Comparison of ENCODE assay signal across 16 cellular contexts in genomic region chrX:48914593-48915493, GRCh38. TPM values are rescaled to one million over a fixed set of nuclear protein-coding genes. Genes with fewer than 3 reads are reported as not detected.
DNase-seq lines count a peak whose midpoint lies in the region; ATAC-seq and TF ChIP-seq lines count a peak whose summit lies in the region.
"Had no signal": no experiment of that assay in that cellular context is flagged by ENCODE, and none has a peak within 500 bp of the region (broad histone marks: within the 10 kb centered on the region; RNA-seq: fewer than 3 reads in every experiment).

No MANE protein-coding gene starts in this region.

- CTCF ChIA-PET in activated CD8-positive, alpha-beta memory T cell treated with anti-CD3 and anti-CD28 coated beads, Interleukin-2, amount 10 ng/mL, durations not matched to agents 7 days and 5 days (lab: Charles Lee): interaction anchor here (1.0 kb wide), 1 partner anchor 29 kb away, joined by 3 read pairs; no protein-coding TSS in a partner anchor

- WGBS in tibial nerve, 2 donors: 85 to 92% methylated on average over 12 to 13 of the region's 13 CpGs

- H3K4me3 ChIP-seq in NT2/D1 (ENCODE audit: insufficient read length, low read depth) (no peak overlapping the region), tibial nerve (no peak overlapping the region)
- H3K4me3 ChIP-seq: body of pancreas, lower lobe of right lung, SK-N-MC had no signal

- TF ChIP-seq EP300 in tibial nerve (IDR thresholded peaks at IDR 0.05): no peak

- H3K36me3 ChIP-seq in NT2/D1 (ENCODE audit: insufficient read depth, insufficient read length, low read length) (peaks cover 42% of the 10 kb centered on the region), tibial nerve (peaks cover 0 to 14% (median 0%) of the 10 kb centered on the region in 3 donors)

- peaks cover 58% of the 10 kb centered on the region for H3K36me3 Mint-ChIP-seq in activated CD8-positive, alpha-beta memory T cell treated with anti-CD3 and anti-CD28 coated beads, Interleukin-2, amount 10 ng/mL, durations not matched to agents 7 days and 5 days
- H3K36me3 Mint-ChIP-seq in central memory CD8-positive, alpha-beta T cell (ENCODE audit: insufficient read depth): peaks cover 88% of the 10 kb centered on the region
- H3K36me3 Mint-ChIP-seq in stimulated activated effector memory CD8-positive, alpha-beta T cell treated with anti-CD3 and anti-CD28 coated beads, Interleukin-12 subunit alpha, Interleukin-12 subunit beta, amount 100 ng/mL, for 72 hours: peaks cover 100% of the 10 kb centered on the region

- no peaks in the 10 kb centered on the region for H3K9me3 Mint-ChIP-seq in activated CD8-positive, alpha-beta memory T cell treated with anti-CD3 and anti-CD28 coated beads, Interleukin-2, amount 10 ng/mL, durations not matched to agents 7 days and 5 days (ENCODE audit: low read depth)
- H3K9me3 Mint-ChIP-seq in central memory CD8-positive, alpha-beta T cell: no peaks in the 10 kb centered on the region
- H3K9me3 Mint-ChIP-seq in stimulated activated effector memory CD8-positive, alpha-beta T cell treated with anti-CD3 and anti-CD28 coated beads, Interleukin-12 subunit alpha, Interleukin-12 subunit beta, amount 100 ng/mL, for 72 hours: no peaks in the 10 kb centered on the region

- no peak overlapping the region for H3K27ac ChIP-seq in tibial nerve
- H3K27ac ChIP-seq: body of pancreas, lower lobe of right lung, SK-N-MC had no signal

- TF ChIP-seq POLR2A in tibial nerve (IDR thresholded peaks at IDR 0.05): no peak

- ATAC-seq in activated CD8-positive, alpha-beta memory T cell treated with anti-CD3 and anti-CD28 coated beads, Interleukin-2, amount 10 ng/mL, durations not matched to agents 7 days and 5 days: no peak
- no peak for ATAC-seq in central memory CD8-positive, alpha-beta T cell (replicated peaks; ENCODE audit: extremely low read depth, poor library complexity, severe bottlenecking)
- ATAC-seq in stimulated activated effector memory CD8-positive, alpha-beta T cell treated with anti-CD3 and anti-CD28 coated beads, Interleukin-12 subunit alpha, Interleukin-12 subunit beta, amount 100 ng/mL, for 72 hours: no peak
- ATAC-seq in HG02798 (IDR thresholded peaks at IDR 0.05; ENCODE audit: poor library complexity, unreplicated experiment): no peak
- ATAC-seq: body of pancreas, lower lobe of right lung, sciatic nerve had no signal

- DNase-seq in activated CD8-positive, alpha-beta memory T cell treated with anti-CD3 and anti-CD28 coated beads, Interleukin-2, amount 10 ng/mL, durations not matched to agents 7 days and 5 days: no peak
- DNase-seq in activated CD8-positive, alpha-beta memory T cell treated with anti-CD3 and anti-CD28 coated beads, Interleukin-2, amount 50 U/mL, for 4 hours: no peak
- DNase-seq in NT2/D1 (ENCODE audit: low read depth, low spot score) (no peak), tibial nerve (ENCODE audit: low spot score in 2 of 2) (no peak), 8988T (no peak)
- DNase-seq in central memory CD8-positive, alpha-beta T cell (ENCODE audit: low spot score in 2 of 2): no peak
- DNase-seq in stimulated activated effector memory CD8-positive, alpha-beta T cell treated with anti-CD3 and anti-CD28 coated beads, Interleukin-12 subunit alpha, Interleukin-12 subunit beta, amount 100 ng/mL, for 72 hours (ENCODE audit: low spot score in 2 of 2): no peak
- DNase-seq: body of pancreas, GOT3, IMR-90, lower lobe of right lung, NCI-H1092 treated with DMSO at 0.1 percent for 48 hours, OCI-M1 had no signal

- H3K27me3 ChIP-seq in NT2/D1 (ENCODE audit: insufficient read depth, insufficient read length): no peaks in the 10 kb centered on the region
- no peaks in the 10 kb centered on the region for H3K27me3 ChIP-seq in tibial nerve
- H3K27me3 ChIP-seq: body of pancreas had no signal

- H3K27me3 Mint-ChIP-seq in activated CD8-positive, alpha-beta memory T cell treated with anti-CD3 and anti-CD28 coated beads, Interleukin-2, amount 10 ng/mL, durations not matched to agents 7 days and 5 days: peaks cover 3% of the 10 kb centered on the region
- no peaks in the 10 kb centered on the region for H3K27me3 Mint-ChIP-seq in central memory CD8-positive, alpha-beta T cell

- H3K9ac ChIP-seq in NT2/D1 (ENCODE audit: insufficient read length, low read depth): peak overlapping the region; percentile 45

- H3K4me1 Mint-ChIP-seq in activated CD8-positive, alpha-beta memory T cell treated with anti-CD3 and anti-CD28 coated beads, Interleukin-2, amount 10 ng/mL, durations not matched to agents 7 days and 5 days: peaks cover 59% of the 10 kb centered on the region
- peaks cover 35% of the 10 kb centered on the region for H3K4me1 Mint-ChIP-seq in central memory CD8-positive, alpha-beta T cell
- peaks cover 57% of the 10 kb centered on the region for H3K4me1 Mint-ChIP-seq in stimulated activated effector memory CD8-positive, alpha-beta T cell treated with anti-CD3 and anti-CD28 coated beads, Interleukin-12 subunit alpha, Interleukin-12 subunit beta, amount 100 ng/mL, for 72 hours

- no peak for TF ChIP-seq CTCF in tibial nerve (IDR thresholded peaks at IDR 0.05)

- peak overlapping the region; percentile 96 for H3K4me3 Mint-ChIP-seq in activated CD8-positive, alpha-beta memory T cell treated with anti-CD3 and anti-CD28 coated beads, Interleukin-2, amount 10 ng/mL, durations not matched to agents 7 days and 5 days
- peak overlapping the region; percentile 90 for H3K4me3 Mint-ChIP-seq in central memory CD8-positive, alpha-beta T cell
- peak overlapping the region; percentile 90 for H3K4me3 Mint-ChIP-seq in stimulated activated effector memory CD8-positive, alpha-beta T cell treated with anti-CD3 and anti-CD28 coated beads, Interleukin-12 subunit alpha, Interleukin-12 subunit beta, amount 100 ng/mL, for 72 hours

- H3K4me1 ChIP-seq in NT2/D1 (ENCODE audit: insufficient read depth, insufficient read length) (peaks cover 2% of the 10 kb centered on the region), tibial nerve (peaks cover 0 to 35% (median under 1%) of the 10 kb centered on the region in 4 donors)

- H3K27ac Mint-ChIP-seq in activated CD8-positive, alpha-beta memory T cell treated with anti-CD3 and anti-CD28 coated beads, Interleukin-2, amount 10 ng/mL, durations not matched to agents 7 days and 5 days: peak overlapping the region; percentile 56
- peak overlapping the region; percentile 80 for H3K27ac Mint-ChIP-seq in central memory CD8-positive, alpha-beta T cell (ENCODE audit: low read depth)
- H3K27ac Mint-ChIP-seq in stimulated activated effector memory CD8-positive, alpha-beta T cell treated with anti-CD3 and anti-CD28 coated beads, Interleukin-12 subunit alpha, Interleukin-12 subunit beta, amount 100 ng/mL, for 72 hours: peak overlapping the region; percentile 99

- H3K9me3 ChIP-seq in NT2/D1 (ENCODE audit: insufficient read depth, low read length): no peaks in the 10 kb centered on the region
- H3K9me3 ChIP-seq in tibial nerve: no peaks in the 10 kb centered on the region
- H3K9me3 ChIP-seq: body of pancreas, lower lobe of right lung had no signal

RNA-seq across cellular contexts. Expression of gene SLC35A2, which starts 3.4 kb away (rescaled TPM):
- total RNA-seq in activated CD8-positive, alpha-beta memory T cell treated with anti-CD3 and anti-CD28 coated beads, Interleukin-2, amount 10 ng/mL, durations not matched to agents 7 days and 5 days: 10 to 100 TPM; 13.0 to 21.0 TPM
- 10 to 100 TPM; 17.0 to 35.5 (median 17.1) TPM for total RNA-seq in tibial nerve

RNA-seq across cellular contexts. Expression of gene PIM2, which starts 4.0 kb away (rescaled TPM):
- total RNA-seq in activated CD8-positive, alpha-beta memory T cell treated with anti-CD3 and anti-CD28 coated beads, Interleukin-2, amount 10 ng/mL, durations not matched to agents 7 days and 5 days: 100 to 1,000 TPM; 168 to 252 TPM
- total RNA-seq in tibial nerve: 1 to 10 TPM; 4.9 to 8.4 (median 6.8) TPM

RNA-seq across cellular contexts. Expression of gene PQBP1, which starts 17.1 kb away (rescaled TPM):
- total RNA-seq in activated CD8-positive, alpha-beta memory T cell treated with anti-CD3 and anti-CD28 coated beads, Interleukin-2, amount 10 ng/mL, durations not matched to agents 7 days and 5 days: 10 to 100 TPM; 65.1 to 86.9 TPM
- 10 to 100 TPM; 40.4 to 60.3 (median 48.7) TPM for total RNA-seq in tibial nerve

RNA-seq across cellular contexts. Expression of gene TIMM17B, which starts 17.3 kb away (rescaled TPM):
- total RNA-seq in activated CD8-positive, alpha-beta memory T cell treated with anti-CD3 and anti-CD28 coated beads, Interleukin-2, amount 10 ng/mL, durations not matched to agents 7 days and 5 days: 10 to 100 TPM; 52.9 to 53.2 TPM
- total RNA-seq in tibial nerve: 10 to 100 TPM; 42.0 to 66.6 (median 47.1) TPM

RNA-seq across cellular contexts. Expression of gene OTUD5, which starts 42.6 kb away (rescaled TPM):
- 10 to 100 TPM; 56.9 to 65.2 TPM for total RNA-seq in activated CD8-positive, alpha-beta memory T cell treated with anti-CD3 and anti-CD28 coated beads, Interleukin-2, amount 10 ng/mL, durations not matched to agents 7 days and 5 days
- total RNA-seq in tibial nerve: 10 to 100 TPM; 39.8 to 79.2 (median 51.6) TPM

Comparison
In these comparisons a context has a peak if more than half of its experiments do, and no peak if none do; other contexts are left out.
1. RNA of gene PIM2, which starts 4.0 kb away (total RNA-seq): 168 to 252 TPM in activated CD8-positive, alpha-beta memory T cell treated with anti-CD3 and anti-CD28 coated beads, Interleukin-2, amount 10 ng/mL, durations not matched to agents 7 days and 5 days; 4.9 to 8.4 TPM in tibial nerve; every median in the first group is over 10 times any median in the second.
2. Peak in every context shown above with its lines, with median percentiles within 50 percentile points of each other: H3K27ac Mint-ChIP-seq and H3K4me3 Mint-ChIP-seq.